In the genomic region with DNA sequence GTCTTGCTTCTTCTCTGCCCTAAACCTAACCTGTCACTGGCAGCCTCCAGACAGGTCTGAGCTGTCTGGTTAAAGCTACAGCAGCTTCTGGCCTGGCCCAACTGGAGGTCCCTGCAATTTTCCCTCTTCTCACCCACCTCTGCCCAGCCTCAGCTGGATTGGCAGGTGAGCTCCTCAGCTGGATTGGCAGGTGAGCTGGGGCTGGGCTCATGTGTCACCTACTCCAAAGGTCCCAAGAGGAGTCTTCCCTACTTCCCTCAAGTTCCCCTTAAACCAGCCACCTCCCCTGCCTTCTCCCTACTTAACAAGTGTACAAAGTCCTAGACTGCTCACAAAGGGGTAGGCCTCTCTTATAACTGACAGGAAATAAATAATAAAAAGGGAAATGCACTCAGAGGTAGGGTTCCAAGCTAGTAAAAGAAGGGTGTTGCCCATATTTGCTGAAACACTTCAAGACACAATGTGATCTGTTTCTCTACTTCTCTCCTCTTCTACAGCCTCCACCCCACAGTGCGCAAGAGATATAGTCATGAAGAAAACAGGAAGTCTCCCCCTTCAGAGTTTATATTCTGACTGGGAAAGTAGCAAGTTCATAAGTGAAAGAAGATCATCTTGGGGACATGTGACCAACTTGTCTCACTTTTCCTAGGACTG, we compare ENCODE assay signal across 9 cellular contexts. TPM values are rescaled to one million over a fixed set of nuclear protein-coding genes. Genes with fewer than 3 reads are reported as not detected.
DNase-seq lines count a peak whose midpoint lies in the region; ATAC-seq, FAIRE-seq and TF ChIP-seq lines count a peak whose summit lies in the region.
"Had no signal": no experiment of that assay in that cellular context is flagged by ENCODE, and none has a peak within 500 bp of the region (broad histone marks: within the 10 kb centered on the region; RNA-seq: fewer than 3 reads in every experiment).

A gene with protein sequence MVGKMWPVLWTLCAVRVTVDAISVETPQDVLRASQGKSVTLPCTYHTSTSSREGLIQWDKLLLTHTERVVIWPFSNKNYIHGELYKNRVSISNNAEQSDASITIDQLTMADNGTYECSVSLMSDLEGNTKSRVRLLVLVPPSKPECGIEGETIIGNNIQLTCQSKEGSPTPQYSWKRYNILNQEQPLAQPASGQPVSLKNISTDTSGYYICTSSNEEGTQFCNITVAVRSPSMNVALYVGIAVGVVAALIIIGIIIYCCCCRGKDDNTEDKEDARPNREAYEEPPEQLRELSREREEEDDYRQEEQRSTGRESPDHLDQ (minus strand): TSS at position 89 of the 654 bp plus-strand sequence. CDS start 90 bp downstream, outside the sequence.

- H3K36me3 ChIP-seq in MG63, result no peaks in the 10 kb centered on the region

- POLR2A ChIA-PET in T-cell (lab: Charles Lee), result interaction anchor here (0.5 to 0.7 kb wide), 3 partner anchors 25 to 130 kb away, joined by 3 to 4 read pairs (median 3); a partner anchor contains a TSS

- H3K9me3 Mint-ChIP-seq in T-cell, result no peaks in the 10 kb centered on the region
- peaks cover 1% of the 10 kb centered on the region for H3K9me3 Mint-ChIP-seq in memory B cell
- peaks cover 2% of the 10 kb centered on the region for H3K9me3 Mint-ChIP-seq in glutamatergic neuron (ENCODE audit: unreplicated experiment)

- FAIRE-seq in GM12891 (lab: Jason Lieb, UNC), result peak; percentile 71

- TF ChIP-seq CTCF in glutamatergic neuron (IDR thresholded peaks at IDR 0.05; ENCODE audit: partially characterized antibody, unreplicated experiment), result no peak

- H3K4me3 ChIP-seq in MG63, result no peak within 1 kb of the TSS

- H3K4me1 Mint-ChIP-seq in T-cell, result peaks cover 55 to 68% (median 56%) of the 10 kb centered on the region in 3 donors
- H3K4me1 Mint-ChIP-seq in memory B cell, result peaks cover 10% of the 10 kb centered on the region
- H3K4me1 Mint-ChIP-seq in glutamatergic neuron (ENCODE audit: low read depth, unreplicated experiment), result peaks cover 5% of the 10 kb centered on the region

- TF ChIP-seq POLR2A in GM12891 (IDR thresholded peaks at IDR 0.05; ENCODE audit: low read depth, low read length), result no peak

- peak within 1 kb of the TSS; percentile 80 to 85 (median 80) for H3K4me3 Mint-ChIP-seq in T-cell
- peak within 1 kb of the TSS; percentile 60 for H3K4me3 Mint-ChIP-seq in memory B cell
- no peak within 1 kb of the TSS for H3K4me3 Mint-ChIP-seq in glutamatergic neuron (ENCODE audit: unreplicated experiment)

- H3K27ac Mint-ChIP-seq in T-cell (peak within 1 kb of the TSS; percentile 98 to 100), memory B cell (peak within 1 kb of the TSS; percentile 88), glutamatergic neuron (ENCODE audit: unreplicated experiment) (no peak within 1 kb of the TSS)

- no peaks in the 10 kb centered on the region for H3K9me3 ChIP-seq in MG63

- H3K27me3 ChIP-seq in MG63, result no peaks in the 10 kb centered on the region

- H3K27me3 Mint-ChIP-seq in T-cell (no peaks in the 10 kb centered on the region), memory B cell (peaks cover 6% of the 10 kb centered on the region), glutamatergic neuron (ENCODE audit: unreplicated experiment) (no peaks in the 10 kb centered on the region)

- DNase-seq in GM12891 (ENCODE audit: insufficient read length, low spot score) (no peak), T-cell (peak in 32 of 34 experiments; percentile 14 to 72 (median 42)), memory B cell (ENCODE audit: low spot score in 2 of 2) (peak in 1 of 2 donors; percentile 14), glutamatergic neuron (no peak), cerebellar cortex (ENCODE audit: low spot score) (no peak), MG63 (no peak)
- no peak for DNase-seq in stimulated activated CD4-positive, alpha-beta T cell treated with anti-CD3 and anti-CD28 coated beads, Interleukin-4, amount 100 ng/mL, for 1 hour

- ATAC-seq in HG02885 (IDR thresholded peaks at IDR 0.05; ENCODE audit: poor library complexity, unreplicated experiment) (peak; percentile 88), T-cell (replicated peaks in 1 of 4) (peak; percentile 96 to 98 (median 98)), memory B cell (ENCODE audit: low read depth) (peak; percentile 95)

- CTCF ChIA-PET in T-cell (lab: Charles Lee), result interaction anchor here (0.6 to 1.0 kb wide), 3 partner anchors 8 to 132 kb away, joined by 3 to 5 read pairs (median 3); a partner anchor contains a TSS

- peaks cover 6% of the 10 kb centered on the region for H3K36me3 Mint-ChIP-seq in T-cell
- H3K36me3 Mint-ChIP-seq in memory B cell, result no peaks in the 10 kb centered on the region
- H3K36me3 Mint-ChIP-seq in glutamatergic neuron (ENCODE audit: unreplicated experiment), result no peaks in the 10 kb centered on the region

TF ChIP-seq in GM12891, 5 proteins besides CTCF, POLR2A, EP300 and RAD21:
- TF ChIP-seq SPI1 (IDR thresholded peaks at IDR 0.05; ENCODE audit: low read depth, low read length) (peak; percentile 90), PAX5 (IDR thresholded peaks at IDR 0.05; ENCODE audit: insufficient read depth, low read length, severe bottlenecking) (no peak), POU2F2 (IDR thresholded peaks at IDR 0.05; ENCODE audit: low read depth, low read length) (no peak)

RNA-seq across cellular contexts. Expression of the gene that starts here (rescaled TPM):
- 0.08 TPM for polyA plus RNA-seq in GM12891 (2012; ENCODE audit: low read depth, missing spikeins)
- total RNA-seq in T-cell (10 to 100 TPM in 4 of 5 donors, 1 to 10 TPM in 1; 8.6 to 22.8 (median 17.7) TPM), glutamatergic neuron (ENCODE audit: unreplicated experiment) (not detected)
- total RNA-seq in MG63 (2014; rRNA removed; shearing (Covaris generic); ENCODE audit: low replicate concordance), result not detected in 2 replicates
- total RNA-seq: temporal lobe had no signal

Comparison
In these comparisons a context has a peak if more than half of its experiments do, and no peak if none do; other contexts are left out.
1. DNase-seq: peak in T-cell (32 of 34); none in GM12891 (single experiment), glutamatergic neuron (single experiment), cerebellar cortex (single experiment), MG63 (single experiment) and stimulated activated CD4-positive, alpha-beta T cell treated with anti-CD3 and anti-CD28 coated beads, Interleukin-4, amount 100 ng/mL, for 1 hour (single experiment).
2. Peak in every context shown above with its lines, with median percentiles within 50 percentile points of each other: ATAC-seq.